Comparison of ENCODE assay signal across 7 cellular contexts in the genomic region with DNA sequence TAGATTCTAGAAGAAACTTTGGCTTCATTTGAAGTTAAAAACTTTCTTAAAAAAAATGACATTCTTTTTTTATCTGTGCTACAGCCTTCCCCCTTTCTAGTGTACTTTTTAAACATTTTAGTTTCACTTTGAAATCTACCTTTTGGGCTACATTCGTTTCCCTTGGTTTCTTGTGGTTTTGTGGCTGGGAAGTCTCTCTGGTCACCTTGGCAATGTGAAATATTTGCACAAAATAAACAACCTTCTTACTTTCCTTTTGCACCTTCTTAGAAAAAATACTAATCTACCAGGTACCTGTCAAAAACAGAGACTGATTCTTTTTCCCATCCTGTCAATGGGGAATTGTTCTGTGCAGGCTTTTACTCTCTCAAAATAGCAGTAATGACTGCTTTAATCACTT.
A peak's percentile ranks its signal among the peaks of the same experiment; 100 is the strongest.
DNase-seq lines count a peak whose midpoint lies in the region; ATAC-seq and TF ChIP-seq lines count a peak whose summit lies in the region.

No MANE protein-coding gene starts in this region.

- DNase-seq in T follicular helper cell (ENCODE audit: low read depth), result peak; percentile 53
- no peak for DNase-seq in natural killer cell treated with Interleukin-12 subunit alpha and Interleukin-12 subunit beta and Interleukin-15 and Interleukin-18, amount 100 ng/mL, for 72 hours (ENCODE audit: low spot score)
- DNase-seq in KG1 (lab: John Stamatoyannopoulos, UW), result no peak
- DNase-seq in neural progenitor cell (ENCODE audit: low spot score), result no peak
- no peak for DNase-seq in amniotic stem cell (lab: John Stamatoyannopoulos, UW)

- H3K9me3 ChIP-seq in neural progenitor cell (ENCODE audit: low read depth), result no peaks in the 10 kb centered on the region

- ATAC-seq in GM19035 (IDR thresholded peaks at IDR 0.05; ENCODE audit: unreplicated experiment) (peak; percentile 73), HG02870 (IDR thresholded peaks at IDR 0.05; ENCODE audit: unreplicated experiment) (peak; percentile 77)
- peak; percentile 63 to 66 for ATAC-seq in natural killer cell treated with Interleukin-12 subunit alpha and Interleukin-12 subunit beta and Interleukin-15 and Interleukin-18, amount 100 ng/mL, for 72 hours

- H3K4me2 ChIP-seq in neural progenitor cell, result no peak overlapping the region

- no peaks in the 10 kb centered on the region for H3K36me3 Mint-ChIP-seq in natural killer cell treated with Interleukin-12 subunit alpha and Interleukin-12 subunit beta and Interleukin-15 and Interleukin-18, amount 100 ng/mL, for 72 hours
- H3K36me3 Mint-ChIP-seq in neural progenitor cell, result no peaks in the 10 kb centered on the region

- H3K79me2 ChIP-seq in neural progenitor cell (ENCODE audit: low read depth), result no peaks in the 10 kb centered on the region

- no peaks in the 10 kb centered on the region for H3K36me3 ChIP-seq in neural progenitor cell

- no peaks in the 10 kb centered on the region for H3F3A ChIP-seq in neural progenitor cell (ENCODE audit: low read depth)

- H4K20me1 ChIP-seq in neural progenitor cell (ENCODE audit: low read depth), result no peaks in the 10 kb centered on the region

- peaks cover 39% of the 10 kb centered on the region for H3K4me1 ChIP-seq in neural progenitor cell

- H3K4me3 Mint-ChIP-seq in natural killer cell treated with Interleukin-12 subunit alpha and Interleukin-12 subunit beta and Interleukin-15 and Interleukin-18, amount 100 ng/mL, for 72 hours, result peak overlapping the region; percentile 12
- no peak overlapping the region for H3K4me3 Mint-ChIP-seq in neural progenitor cell

- H3K27me3 Mint-ChIP-seq in natural killer cell treated with Interleukin-12 subunit alpha and Interleukin-12 subunit beta and Interleukin-15 and Interleukin-18, amount 100 ng/mL, for 72 hours, result no peaks in the 10 kb centered on the region
- peaks cover 6% of the 10 kb centered on the region for H3K27me3 Mint-ChIP-seq in neural progenitor cell (ENCODE audit: insufficient read depth, low read depth)

- H3K9ac ChIP-seq in neural progenitor cell, result no peak overlapping the region

- no peak overlapping the region for H2AFZ ChIP-seq in neural progenitor cell (replicated peaks)

- H3K27ac ChIP-seq in neural progenitor cell, result no peak overlapping the region

- peak overlapping the region in 1 of 2 donors; percentile 45 for H3K27ac Mint-ChIP-seq in natural killer cell treated with Interleukin-12 subunit alpha and Interleukin-12 subunit beta and Interleukin-15 and Interleukin-18, amount 100 ng/mL, for 72 hours
- no peak overlapping the region for H3K27ac Mint-ChIP-seq in neural progenitor cell

- H3K9me3 Mint-ChIP-seq in natural killer cell treated with Interleukin-12 subunit alpha and Interleukin-12 subunit beta and Interleukin-15 and Interleukin-18, amount 100 ng/mL, for 72 hours, result no peaks in the 10 kb centered on the region
- H3K9me3 Mint-ChIP-seq in neural progenitor cell, result no peaks in the 10 kb centered on the region

- no peak overlapping the region for H3K4me3 ChIP-seq in neural progenitor cell

- H3K27me3 ChIP-seq in neural progenitor cell, result no peaks in the 10 kb centered on the region

- no peak for TF ChIP-seq CTCF in neural progenitor cell (IDR thresholded peaks at IDR 0.05)

- peaks cover 37 to 45% of the 10 kb centered on the region in 2 donors for H3K4me1 Mint-ChIP-seq in natural killer cell treated with Interleukin-12 subunit alpha and Interleukin-12 subunit beta and Interleukin-15 and Interleukin-18, amount 100 ng/mL, for 72 hours (ENCODE audit: low read depth in 2 of 2)
- peaks cover 27% of the 10 kb centered on the region for H3K4me1 Mint-ChIP-seq in neural progenitor cell
